Comparison of ENCODE assay signal across 1 cellular context in the genomic region with DNA sequence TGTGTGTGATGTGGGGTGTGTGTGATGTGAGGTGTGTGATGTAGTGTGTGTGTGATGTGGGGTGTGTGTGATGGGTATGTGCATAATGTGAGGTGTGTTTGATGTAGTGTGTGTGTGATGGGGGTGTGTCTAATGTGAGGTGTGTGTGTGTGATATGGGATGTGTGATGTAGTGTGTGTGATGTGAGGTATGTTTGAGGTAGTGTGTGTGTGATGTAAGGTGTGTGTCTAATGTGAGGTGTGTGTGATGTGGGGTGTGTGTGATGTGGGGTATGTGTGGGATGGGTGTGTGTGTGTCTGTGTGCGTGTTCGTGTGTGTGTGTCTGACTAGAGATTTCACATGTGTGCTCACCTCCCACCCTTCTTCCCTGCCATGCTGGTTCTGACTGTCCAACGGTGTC.
TF ChIP-seq lines count a peak whose summit lies in the region.

No MANE protein-coding gene starts in this region.

TF ChIP-seq in HEK293, 187 proteins besides CTCF, POLR2A, EP300 and RAD21 (continued from another document):
- TF ChIP-seq PATZ1 (tag by site-specific recombination; IDR thresholded peaks at IDR 0.05) (no peak), ZNF518A (tag by site-specific recombination; conservative IDR thresholded peaks at IDR 0.05; ENCODE audit: low read depth) (no peak), ZNF560 (tag by site-specific recombination; IDR thresholded peaks at IDR 0.05; ENCODE audit: borderline replicate concordance) (no peak), ZBTB21 (tag by site-specific recombination; IDR thresholded peaks at IDR 0.05) (no peak), GLIS2 (tag by site-specific recombination; IDR thresholded peaks at IDR 0.05) (no peak), ZBTB48 (tag by site-specific recombination; IDR thresholded peaks at IDR 0.05) (no peak), KLF9 (tag by site-specific recombination; IDR thresholded peaks at IDR 0.05; ENCODE audit: low read depth) (peak; percentile 37; the same call in 1 of the 2 replicates), ZNF670 (tag by site-specific recombination; IDR thresholded peaks at IDR 0.05; ENCODE audit: low read depth) (peak; percentile 67; the same call in 1 of the 2 replicates), ZNF76 (tag by site-specific recombination; IDR thresholded peaks at IDR 0.05; ENCODE audit: borderline replicate concordance, low read depth) (no peak), REPIN1 (tag by site-specific recombination; IDR thresholded peaks at IDR 0.05; ENCODE audit: low read depth) (no peak), SP2 (tag by site-specific recombination; IDR thresholded peaks at IDR 0.05) (no peak), ZNF639 (tag by site-specific recombination; IDR thresholded peaks at IDR 0.05) (no peak)
- TF ChIP-seq, protein P1, sequence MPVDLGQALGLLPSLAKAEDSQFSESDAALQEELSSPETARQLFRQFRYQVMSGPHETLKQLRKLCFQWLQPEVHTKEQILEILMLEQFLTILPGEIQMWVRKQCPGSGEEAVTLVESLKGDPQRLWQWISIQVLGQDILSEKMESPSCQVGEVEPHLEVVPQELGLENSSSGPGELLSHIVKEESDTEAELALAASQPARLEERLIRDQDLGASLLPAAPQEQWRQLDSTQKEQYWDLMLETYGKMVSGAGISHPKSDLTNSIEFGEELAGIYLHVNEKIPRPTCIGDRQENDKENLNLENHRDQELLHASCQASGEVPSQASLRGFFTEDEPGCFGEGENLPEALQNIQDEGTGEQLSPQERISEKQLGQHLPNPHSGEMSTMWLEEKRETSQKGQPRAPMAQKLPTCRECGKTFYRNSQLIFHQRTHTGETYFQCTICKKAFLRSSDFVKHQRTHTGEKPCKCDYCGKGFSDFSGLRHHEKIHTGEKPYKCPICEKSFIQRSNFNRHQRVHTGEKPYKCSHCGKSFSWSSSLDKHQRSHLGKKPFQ (tag by site-specific recombination; IDR thresholded peaks at IDR 0.05), result 0 out of 2 replicates have a peak, but pooled peaks have one; percentile 12
